ENCODE assay signal across 1 cellular context in the genomic region with DNA sequence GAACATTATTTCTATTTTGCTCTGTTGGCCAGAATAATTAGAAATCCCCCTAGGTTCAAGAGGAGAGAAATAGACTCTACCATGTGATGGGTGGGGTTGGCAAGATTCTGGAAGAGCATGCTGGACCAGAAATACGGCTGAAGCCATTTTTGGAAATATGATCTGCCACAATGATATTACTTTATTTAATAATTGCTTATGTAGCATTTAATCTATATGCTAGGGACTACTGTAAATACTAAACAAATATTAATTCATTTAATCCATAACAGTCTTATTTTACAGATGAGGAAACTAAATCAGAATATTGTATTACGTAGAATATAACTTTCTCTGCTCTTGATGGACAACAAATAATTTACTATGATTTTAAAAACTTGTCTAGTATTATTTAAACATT.
A peak's percentile ranks its signal among the peaks of the same experiment; 100 is the strongest.
TF ChIP-seq lines count a peak whose summit lies in the region.

No MANE protein-coding gene starts in this region.

TF ChIP-seq in K562, 482 proteins besides CTCF, POLR2A, EP300 and RAD21 (continued from another document):
- no peak for TF ChIP-seq ZBTB5 (IDR thresholded peaks at IDR 0.05)
- TF ChIP-seq CGGBP1 (CRISPR knock-in tag; IDR thresholded peaks at IDR 0.05): no peak
- TF ChIP-seq MAFG (tag; conservative IDR thresholded peaks at IDR 0.05): peak; percentile 36
- TF ChIP-seq MAFF (IDR thresholded peaks at IDR 0.05; ENCODE audit: low read length): 0 out of 2 replicates have a peak, but pooled peaks have one; percentile 32
- TF ChIP-seq HEY1 (CRISPR knock-in tag; IDR thresholded peaks at IDR 0.05; ENCODE audit: borderline replicate concordance): no peak
- no peak for TF ChIP-seq GATA2 (CRISPR knock-in tag; IDR thresholded peaks at IDR 0.05)
- no peak for TF ChIP-seq ARNT (IDR thresholded peaks at IDR 0.05)
- TF ChIP-seq GABPB1 (CRISPR knock-in tag; IDR thresholded peaks at IDR 0.05): no peak
- TF ChIP-seq RBM39 (optimal IDR thresholded peaks at IDR 0.05; ENCODE audit: low read depth, low read length): no peak
- TF ChIP-seq ZNF778 (CRISPR knock-in tag; IDR thresholded peaks at IDR 0.05): no peak
- TF ChIP-seq C11orf30 (IDR thresholded peaks at IDR 0.05; ENCODE audit: low read depth): peak; percentile 24; the same call in 1 of the 2 replicates
- TF ChIP-seq CCNT2 (IDR thresholded peaks at IDR 0.05; ENCODE audit: borderline replicate concordance, extremely low read depth, insufficient read length, low read depth, low read length): no peak
- no peak for TF ChIP-seq SMAD4 (CRISPR knock-in tag; conservative IDR thresholded peaks at IDR 0.05)
- TF ChIP-seq EZH2 (IDR thresholded peaks at IDR 0.05; ENCODE audit: borderline replicate concordance, low read depth, low read length): no peak
- TF ChIP-seq ZFPM2 (CRISPR knock-in tag; IDR thresholded peaks at IDR 0.05): no peak
- TF ChIP-seq, protein P1, sequence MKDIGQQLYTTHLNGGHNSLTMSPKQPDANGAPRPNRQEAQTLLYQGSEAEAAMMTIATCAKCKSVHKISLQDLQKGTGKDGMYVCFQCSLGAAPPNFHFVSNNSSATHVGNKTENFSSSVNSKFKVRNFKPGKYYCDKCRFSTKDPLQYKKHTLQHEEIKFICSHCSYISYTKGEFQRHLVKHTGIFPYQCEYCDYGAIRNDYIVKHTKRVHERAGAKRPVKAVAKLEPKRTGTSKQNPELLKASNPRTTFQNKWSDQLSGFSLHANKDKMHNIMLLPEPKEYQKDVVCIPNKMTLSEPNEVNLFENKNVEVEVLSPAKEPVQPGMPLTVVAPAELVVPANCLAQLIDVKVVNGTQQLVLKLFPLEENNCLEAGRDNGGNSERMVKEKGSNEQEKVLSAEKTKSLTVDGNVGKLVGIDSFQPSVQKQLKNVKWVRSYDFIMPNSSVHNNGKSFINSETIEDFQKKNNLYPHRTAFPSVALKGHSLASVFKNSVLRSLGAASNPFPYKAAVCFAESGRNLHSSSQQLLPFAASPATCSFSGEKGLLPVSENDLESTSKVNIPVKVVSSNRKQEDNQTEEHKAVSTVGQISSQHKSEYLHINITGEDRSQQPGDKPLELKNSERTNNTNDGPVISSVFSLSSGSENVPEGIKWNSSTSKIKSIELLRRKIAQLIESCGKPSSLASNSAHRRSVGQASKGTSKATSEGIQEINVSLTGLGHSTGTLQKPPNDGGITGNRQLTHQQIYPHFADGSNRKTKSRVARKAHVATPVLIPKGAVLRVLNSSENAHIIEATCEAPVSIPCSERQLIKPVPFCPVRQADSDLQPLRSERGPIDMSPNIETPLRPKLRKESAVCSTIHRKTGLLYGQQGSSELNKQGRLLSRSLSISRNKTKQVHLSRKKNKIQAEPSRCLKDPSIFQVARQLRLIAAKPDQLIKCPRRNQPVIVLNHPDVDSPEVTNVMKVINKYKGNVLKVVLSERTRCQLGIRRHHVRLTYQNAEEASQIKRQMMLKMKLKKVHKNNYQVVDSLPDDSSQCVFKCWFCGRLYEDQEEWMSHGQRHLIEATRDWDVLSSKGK (CRISPR knock-in tag; IDR thresholded peaks at IDR 0.05): no peak
- no peak for TF ChIP-seq TAF15 (IDR thresholded peaks at IDR 0.05; ENCODE audit: low read depth, low read length)
- no peak for TF ChIP-seq ZNF277 (CRISPR knock-in tag; IDR thresholded peaks at IDR 0.05; ENCODE audit: borderline replicate concordance)
- TF ChIP-seq ZNF316 (IDR thresholded peaks at IDR 0.05): peak; percentile 50; the same call in 1 of the 2 replicates
- TF ChIP-seq ZNF140 (CRISPR knock-in tag; IDR thresholded peaks at IDR 0.05): no peak
